ENCODE assay signal across 2 cellular contexts in the genomic region with DNA sequence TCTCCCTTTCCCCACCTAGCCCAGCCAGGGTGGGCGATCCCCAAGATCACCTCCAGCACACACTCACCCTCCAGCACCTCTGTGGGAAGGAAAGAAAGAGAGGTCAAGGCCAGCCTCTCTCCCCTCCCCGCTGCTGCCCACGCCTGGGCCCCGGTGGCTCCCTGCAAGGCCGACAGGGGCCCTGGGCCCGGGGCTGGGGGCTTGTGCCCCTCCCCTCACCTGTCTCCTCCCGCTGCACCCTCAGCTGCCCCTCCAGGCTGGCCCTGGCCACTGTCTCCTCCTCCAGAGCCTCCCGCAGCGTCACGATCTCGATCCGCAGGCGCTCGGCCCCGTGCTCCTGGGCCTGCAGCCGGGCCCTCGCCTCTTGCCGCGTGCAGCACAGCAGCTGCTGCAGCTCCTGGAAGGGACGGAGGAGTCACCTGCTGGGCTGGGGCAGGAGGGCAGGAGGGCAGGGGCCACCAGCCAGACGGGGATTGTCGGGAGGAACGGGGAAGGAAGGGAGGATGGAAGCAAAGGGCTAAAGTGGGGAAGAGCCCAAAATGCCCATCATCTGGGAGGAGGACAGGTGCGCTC.
TF ChIP-seq lines count a peak whose summit lies in the region.

No MANE protein-coding gene starts in this region.

TF ChIP-seq in GM23338, 12 proteins besides CTCF, POLR2A, EP300 and RAD21 (continues in another document):
- TF ChIP-seq, protein P1, sequence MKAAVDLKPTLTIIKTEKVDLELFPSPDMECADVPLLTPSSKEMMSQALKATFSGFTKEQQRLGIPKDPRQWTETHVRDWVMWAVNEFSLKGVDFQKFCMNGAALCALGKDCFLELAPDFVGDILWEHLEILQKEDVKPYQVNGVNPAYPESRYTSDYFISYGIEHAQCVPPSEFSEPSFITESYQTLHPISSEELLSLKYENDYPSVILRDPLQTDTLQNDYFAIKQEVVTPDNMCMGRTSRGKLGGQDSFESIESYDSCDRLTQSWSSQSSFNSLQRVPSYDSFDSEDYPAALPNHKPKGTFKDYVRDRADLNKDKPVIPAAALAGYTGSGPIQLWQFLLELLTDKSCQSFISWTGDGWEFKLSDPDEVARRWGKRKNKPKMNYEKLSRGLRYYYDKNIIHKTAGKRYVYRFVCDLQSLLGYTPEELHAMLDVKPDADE (IDR thresholded peaks at IDR 0.05), result no peak
- no peak for TF ChIP-seq ZNF331 (CRISPR knock-in tag; IDR thresholded peaks at IDR 0.05; ENCODE audit: low read depth)
- no peak for TF ChIP-seq JUNB (IDR thresholded peaks at IDR 0.05; ENCODE audit: unreplicated experiment)
- no peak for TF ChIP-seq STAT1 (IDR thresholded peaks at IDR 0.05; ENCODE audit: unreplicated experiment)
- TF ChIP-seq, protein P2, sequence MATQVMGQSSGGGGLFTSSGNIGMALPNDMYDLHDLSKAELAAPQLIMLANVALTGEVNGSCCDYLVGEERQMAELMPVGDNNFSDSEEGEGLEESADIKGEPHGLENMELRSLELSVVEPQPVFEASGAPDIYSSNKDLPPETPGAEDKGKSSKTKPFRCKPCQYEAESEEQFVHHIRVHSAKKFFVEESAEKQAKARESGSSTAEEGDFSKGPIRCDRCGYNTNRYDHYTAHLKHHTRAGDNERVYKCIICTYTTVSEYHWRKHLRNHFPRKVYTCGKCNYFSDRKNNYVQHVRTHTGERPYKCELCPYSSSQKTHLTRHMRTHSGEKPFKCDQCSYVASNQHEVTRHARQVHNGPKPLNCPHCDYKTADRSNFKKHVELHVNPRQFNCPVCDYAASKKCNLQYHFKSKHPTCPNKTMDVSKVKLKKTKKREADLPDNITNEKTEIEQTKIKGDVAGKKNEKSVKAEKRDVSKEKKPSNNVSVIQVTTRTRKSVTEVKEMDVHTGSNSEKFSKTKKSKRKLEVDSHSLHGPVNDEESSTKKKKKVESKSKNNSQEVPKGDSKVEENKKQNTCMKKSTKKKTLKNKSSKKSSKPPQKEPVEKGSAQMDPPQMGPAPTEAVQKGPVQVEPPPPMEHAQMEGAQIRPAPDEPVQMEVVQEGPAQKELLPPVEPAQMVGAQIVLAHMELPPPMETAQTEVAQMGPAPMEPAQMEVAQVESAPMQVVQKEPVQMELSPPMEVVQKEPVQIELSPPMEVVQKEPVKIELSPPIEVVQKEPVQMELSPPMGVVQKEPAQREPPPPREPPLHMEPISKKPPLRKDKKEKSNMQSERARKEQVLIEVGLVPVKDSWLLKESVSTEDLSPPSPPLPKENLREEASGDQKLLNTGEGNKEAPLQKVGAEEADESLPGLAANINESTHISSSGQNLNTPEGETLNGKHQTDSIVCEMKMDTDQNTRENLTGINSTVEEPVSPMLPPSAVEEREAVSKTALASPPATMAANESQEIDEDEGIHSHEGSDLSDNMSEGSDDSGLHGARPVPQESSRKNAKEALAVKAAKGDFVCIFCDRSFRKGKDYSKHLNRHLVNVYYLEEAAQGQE (IDR thresholded peaks at IDR 0.05; ENCODE audit: unreplicated experiment), result no peak
- no peak for TF ChIP-seq ZNF114 (CRISPR knock-in tag; IDR thresholded peaks at IDR 0.05)
- TF ChIP-seq CREB1 (CRISPR knock-in tag; IDR thresholded peaks at IDR 0.05; ENCODE audit: low read depth), result no peak
- TF ChIP-seq EZH2phosphoT487 (IDR thresholded peaks at IDR 0.05; ENCODE audit: unreplicated experiment), result no peak
- TF ChIP-seq EZH2 (IDR thresholded peaks at IDR 0.05; ENCODE audit: low read depth, unreplicated experiment), result no peak

TF ChIP-seq in GM12878, 131 proteins besides CTCF, POLR2A, EP300 and RAD21:
- TF ChIP-seq EED (IDR thresholded peaks at IDR 0.05; ENCODE audit: low read depth) (no peak), SIX5 (IDR thresholded peaks at IDR 0.05; ENCODE audit: low read depth, low read length, severe bottlenecking) (no peak)
TF ChIP-seq in GM12878: peak in this region for 0.
